Comparison of ENCODE assay signal across 19 cellular contexts in genomic region chr12:16325426-16325825, GRCh38. TPM values are rescaled to one million over a fixed set of nuclear protein-coding genes. Genes with fewer than 3 reads are reported as not detected.
DNase-seq lines count a peak whose midpoint lies in the region.
"Had no signal": no experiment of that assay in that cellular context is flagged by ENCODE, and none has a peak within 500 bp of the region (broad histone marks: within the 10 kb centered on the region; RNA-seq: fewer than 3 reads in every experiment).

No MANE protein-coding gene starts in this region.

- no peaks in the 10 kb centered on the region for H3K9me3 ChIP-seq in neuronal stem cell (replicated peaks in 1 of 2; ENCODE audit: control insufficient read depth in 2 of 2, insufficient read depth in 1 of 2, low read depth in 1 of 2, low read length in 2 of 2)
- H3K9me3 ChIP-seq: gastroesophageal sphincter had no signal

- H3K18ac ChIP-seq in neuronal stem cell (ENCODE audit: low read length): no peak overlapping the region

- no peak overlapping the region for H3K9ac ChIP-seq in neuronal stem cell (ENCODE audit: low read depth, low read length, poor library complexity)

- H2AFZ ChIP-seq in neuronal stem cell (ENCODE audit: low read length): no peak overlapping the region

- H3K4me3 ChIP-seq in neuronal stem cell (ENCODE audit: low read length in 2 of 2): no peak overlapping the region
- H3K4me3 ChIP-seq: gastroesophageal sphincter, GM23338 had no signal

- no peaks in the 10 kb centered on the region for H3K4me1 ChIP-seq in neuronal stem cell (ENCODE audit: control insufficient read depth in 2 of 2, insufficient read depth in 1 of 2, low read depth in 1 of 2, low read length in 2 of 2)
- H3K4me1 ChIP-seq: gastroesophageal sphincter had no signal

- H2AK5ac ChIP-seq in neuronal stem cell (ENCODE audit: low read depth, low read length): no peak overlapping the region

- H4K91ac ChIP-seq in neuronal stem cell (ENCODE audit: low read depth, low read length, poor library complexity): no peak overlapping the region

- H3K27ac ChIP-seq in neuronal stem cell (replicated peaks; ENCODE audit: low read length): no peak overlapping the region
- H3K27ac ChIP-seq: gastroesophageal sphincter had no signal

- no peak overlapping the region for H3K23ac ChIP-seq in neuronal stem cell (ENCODE audit: low read depth, low read length, poor library complexity)

- no peak overlapping the region for H2BK15ac ChIP-seq in neuronal stem cell (ENCODE audit: low read length)

- no peak overlapping the region for H2BK12ac ChIP-seq in neuronal stem cell (ENCODE audit: low read length)

- no CpG with 5 or more reads among the region's 3 CpGs for WGBS in neuronal stem cell (ENCODE audit: extremely low coverage in 2 of 2, insufficient read length in 2 of 2, insufficient replicate concordance in 1 of 2), 2 donors

- H4K8ac ChIP-seq in neuronal stem cell (ENCODE audit: low read depth, low read length): no peak overlapping the region

- no peak overlapping the region for H2BK5ac ChIP-seq in neuronal stem cell (ENCODE audit: low read length)

- no peak overlapping the region for H3K4me2 ChIP-seq in neuronal stem cell (ENCODE audit: insufficient read depth, low read length, poor library complexity, severe bottlenecking)
- H3K4me2 ChIP-seq: GM23338 had no signal

- DNase-seq in DMS153 treated with DMSO at 0.1 percent for 48 hours (lab: John Stamatoyannopoulos, UW; ENCODE audit: unreplicated experiment) (peak; percentile 74), LHCN-M2 (ENCODE audit: low read depth) (peak; percentile 38), NCI-H2171 (lab: John Stamatoyannopoulos, UW) (peak; percentile 15), dermis blood vessel endothelial cell (peak; percentile 5), NCI-H82 (lab: John Stamatoyannopoulos, UW) (no peak), neuronal stem cell (ENCODE audit: low spot score) (no peak), NK-92 (lab: John Stamatoyannopoulos, UW; ENCODE audit: unreplicated experiment) (no peak)
- DNase-seq: activated CD4-positive, alpha-beta T cell treated with anti-CD3 and anti-CD28 coated beads for 4 hours; activated naive CD8-positive, alpha-beta T cell treated with anti-CD3 and anti-CD28 coated beads, Interleukin-2, amount 50 U/mL, for 24 hours; kidney glomerular epithelial cell; NCI-H1930; nephron progenitor cell; stimulated activated CD4-positive, alpha-beta T cell treated with anti-CD3 and anti-CD28 coated beads, Interleukin-2, amount 100 ng/mL, for 24 hours; stimulated activated naive CD8-positive, alpha-beta T cell treated with anti-CD3 and anti-CD28 coated beads, Interleukin-15, Interleukin-2, amounts not matched to agents 100 U/mL and 50 U/mL, for 24 hours had no signal

- no peak overlapping the region for H3K4ac ChIP-seq in neuronal stem cell (ENCODE audit: low read length)

- H3K14ac ChIP-seq in neuronal stem cell (ENCODE audit: low read length): no peak overlapping the region

- no peaks in the 10 kb centered on the region for H3K36me3 ChIP-seq in neuronal stem cell (replicated peaks in 1 of 2; ENCODE audit: control insufficient read depth in 2 of 2, insufficient read depth in 2 of 2, low read length in 2 of 2)
- H3K36me3 ChIP-seq: gastroesophageal sphincter had no signal

- no peaks in the 10 kb centered on the region for H3K27me3 ChIP-seq in neuronal stem cell (ENCODE audit: control insufficient read depth in 3 of 3, insufficient read depth in 3 of 3, low read depth in 1 of 3, low read length in 3 of 3)
- H3K27me3 ChIP-seq: gastroesophageal sphincter had no signal

- no peak overlapping the region for H2BK120ac ChIP-seq in neuronal stem cell (ENCODE audit: low read depth, low read length)

- H3K79me1 ChIP-seq in neuronal stem cell (ENCODE audit: low read depth, low read length): no peaks in the 10 kb centered on the region

RNA-seq across cellular contexts. Expression of gene MGST1, which starts 22.0 kb away (rescaled TPM):
- total RNA-seq in LHCN-M2 (2014; rRNA removed): 78.8 and 84.2 TPM in 2 replicates
- polyA plus RNA-seq in LHCN-M2 (2012): 110 TPM
- 13.6 and 32.9 TPM in 2 replicates for total RNA-seq in dermis blood vessel endothelial cell
- polyA plus RNA-seq in neuronal stem cell (2013, experiment 1 of 2): 857 TPM
- polyA plus RNA-seq in neuronal stem cell (2013, experiment 2 of 2): 842 TPM

RNA-seq across cellular contexts. Expression of gene SLC15A5, which starts 47.9 kb away (rescaled TPM):
- total RNA-seq in LHCN-M2 (2014; rRNA removed) (not detected in 2 replicates), dermis blood vessel endothelial cell (not detected in 2 replicates)
- polyA plus RNA-seq in LHCN-M2 (2012): not detected
- polyA plus RNA-seq in neuronal stem cell (2013, experiment 1 of 2): not detected
- not detected for polyA plus RNA-seq in neuronal stem cell (2013, experiment 2 of 2)
- total RNA-seq: activated T-helper 2 cell treated with anti-CD3 and anti-CD28 coated beads, Interferon-gamma antibody, Interleukin-2, Interleukin-4, amounts not matched to agents 10 μg/mL and 5 μg/mL and 100 μg/mL, durations not matched to agents 14 hours and 24 hours and 36 hours; esophagus mucosa; gastroesophageal sphincter; GM23338; progenitor cell of endocrine pancreas had no signal
- polyA plus RNA-seq: GM23338 had no signal

Comparison
In these comparisons a context has a peak if more than half of its experiments do, and no peak if none do; other contexts are left out.
1. DNase-seq: peak in DMS153 treated with DMSO at 0.1 percent for 48 hours (single experiment), LHCN-M2 (single experiment), NCI-H2171 (single experiment) and dermis blood vessel endothelial cell (single experiment); none in NCI-H82 (single experiment), neuronal stem cell (single experiment) and NK-92 (single experiment).